10 cellular contexts compared by ENCODE assay signal in the genomic region with DNA sequence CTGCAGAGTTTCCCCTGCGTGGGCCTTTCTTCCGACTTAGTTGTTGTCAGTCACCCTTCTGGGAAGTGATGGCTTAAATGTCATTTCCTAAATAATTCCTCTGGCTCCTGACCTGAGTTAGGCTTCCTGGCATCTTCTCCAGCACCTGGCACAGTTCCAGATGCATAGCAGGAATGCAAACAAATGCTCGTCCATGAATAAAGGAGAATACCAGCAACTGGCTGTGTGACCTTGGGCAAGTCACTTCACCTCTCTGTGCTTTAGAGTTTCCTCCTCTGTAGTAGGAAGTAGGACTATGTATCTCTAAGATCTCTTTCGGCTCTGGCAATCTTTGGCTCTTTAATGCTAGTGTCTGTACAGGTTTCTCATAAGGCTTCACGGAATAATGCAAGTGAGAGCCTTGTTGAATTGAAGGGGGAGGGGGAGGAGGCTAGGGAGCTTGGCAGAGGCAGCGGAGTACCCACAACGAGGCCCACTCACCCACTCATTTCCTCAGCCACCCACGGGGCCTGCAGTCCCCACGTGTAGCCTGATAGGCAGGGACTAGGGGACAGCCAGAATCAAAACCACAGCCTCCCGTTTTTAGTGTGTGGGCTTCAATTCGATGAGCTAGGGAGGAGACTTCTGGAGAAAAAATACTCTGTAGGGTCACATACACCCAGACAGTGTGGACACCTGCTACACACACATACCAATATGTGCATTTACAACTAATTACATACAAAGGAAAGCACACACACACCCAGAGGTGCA. TPM values are rescaled to one million over a fixed set of nuclear protein-coding genes. Genes with fewer than 3 reads are reported as not detected.
DNase-seq lines count a peak whose midpoint lies in the region; ATAC-seq and TF ChIP-seq lines count a peak whose summit lies in the region.
"Had no signal": no experiment of that assay in that cellular context is flagged by ENCODE, and none has a peak within 500 bp of the region (broad histone marks: within the 10 kb centered on the region; RNA-seq: fewer than 3 reads in every experiment).

No MANE protein-coding gene starts in this region.

- H3K9me3 Mint-ChIP-seq in activated naive CD4-positive, alpha-beta T cell treated with anti-CD3 and anti-CD28 coated beads, Interleukin-2, amount 50 U/mL, for 24 hours = no peaks in the 10 kb centered on the region

- TF ChIP-seq CTCF in stomach (IDR thresholded peaks at IDR 0.05) (no peak), gastrocnemius medialis (IDR thresholded peaks at IDR 0.05 in 4 of 5, conservative IDR thresholded peaks at IDR 0.05 in 1 of 5) (no peak), tibial nerve (IDR thresholded peaks at IDR 0.05) (no peak)

- TF ChIP-seq EP300 in stomach (IDR thresholded peaks at IDR 0.05) (no peak), tibial nerve (IDR thresholded peaks at IDR 0.05) (no peak)

- H3K27me3 Mint-ChIP-seq in activated naive CD4-positive, alpha-beta T cell treated with anti-CD3 and anti-CD28 coated beads, Interleukin-2, amount 50 U/mL, for 24 hours = peaks cover 5% of the 10 kb centered on the region

- ATAC-seq in HG03558 (IDR thresholded peaks at IDR 0.05; ENCODE audit: extremely low read depth, unreplicated experiment) = peak; percentile 8
- ATAC-seq in gastrocnemius medialis = no peak

- no peaks in the 10 kb centered on the region for H3K36me3 ChIP-seq in stomach
- no peaks in the 10 kb centered on the region for H3K36me3 ChIP-seq in gastrocnemius medialis
- H3K36me3 ChIP-seq in tibial nerve = no peaks in the 10 kb centered on the region
- H3K36me3 ChIP-seq: lower lobe of right lung had no signal

- peak overlapping the region; percentile 71 for H3K27ac Mint-ChIP-seq in activated naive CD4-positive, alpha-beta T cell treated with anti-CD3 and anti-CD28 coated beads, Interleukin-2, amount 50 U/mL, for 24 hours

- TF ChIP-seq POLR2A in stomach (IDR thresholded peaks at IDR 0.05) (no peak), gastrocnemius medialis (IDR thresholded peaks at IDR 0.05) (no peak), tibial nerve (IDR thresholded peaks at IDR 0.05) (no peak)

- H3K4me3 Mint-ChIP-seq in activated naive CD4-positive, alpha-beta T cell treated with anti-CD3 and anti-CD28 coated beads, Interleukin-2, amount 50 U/mL, for 24 hours = peak overlapping the region; percentile 68

- in situ Hi-C loops in gastrocnemius medialis (cut with MboI; ENCODE audit: low sequenced_read_pairs in 4 of 4) = no loop called here

- H3K4me1 ChIP-seq in stomach (peaks cover 13 to 24% (median 19%) of the 10 kb centered on the region in 4 donors), gastrocnemius medialis (peaks cover 32 to 33% of the 10 kb centered on the region in 2 donors), tibial nerve (peaks cover 0 to 12% (median 0%) of the 10 kb centered on the region in 4 donors)

- H3K27me3 ChIP-seq in stomach (no peaks in the 10 kb centered on the region), gastrocnemius medialis (no peaks in the 10 kb centered on the region), tibial nerve (no peaks in the 10 kb centered on the region)

- H3K9me3 ChIP-seq in stomach (no peaks in the 10 kb centered on the region), gastrocnemius medialis (no peaks in the 10 kb centered on the region), tibial nerve (no peaks in the 10 kb centered on the region)
- H3K9me3 ChIP-seq: lower lobe of right lung had no signal

- intact Hi-C loops in stomach (cut with DNase I; ENCODE audit: low total_unique reads) (no loop called here), gastrocnemius medialis (cut with DNase I; ENCODE audit: low total_unique reads) (no loop called here)

- peak; percentile 63 for DNase-seq in stimulated activated CD4-positive, alpha-beta T cell treated with anti-CD3 and anti-CD28 coated beads, Interleukin-15, amount 100 ng/mL, for 24 hours
- no peak for DNase-seq in stimulated activated CD4-positive, alpha-beta T cell treated with anti-CD3 and anti-CD28 coated beads, Interleukin-2, amount 100 ng/mL, for 48 hours
- no peak for DNase-seq in stomach
- no peak for DNase-seq in NCI-H1092 treated with DMSO at 0.1 percent for 48 hours (lab: John Stamatoyannopoulos, UW)
- no peak for DNase-seq in gastrocnemius medialis
- DNase-seq in tibial nerve (ENCODE audit: low spot score in 2 of 2) = no peak
- DNase-seq: lower lobe of right lung had no signal

- H3K4me1 Mint-ChIP-seq in activated naive CD4-positive, alpha-beta T cell treated with anti-CD3 and anti-CD28 coated beads, Interleukin-2, amount 50 U/mL, for 24 hours = peaks cover 82% of the 10 kb centered on the region

- H3K27ac ChIP-seq in stomach = peak overlapping the region in 3 of 5 donors; percentile 17 to 66 (median 30)
- H3K27ac ChIP-seq in gastrocnemius medialis = no peak overlapping the region
- H3K27ac ChIP-seq in tibial nerve = no peak overlapping the region
- H3K27ac ChIP-seq: lower lobe of right lung, SK-N-MC had no signal

- WGBS in stomach, 5 donors = 44 to 57% (median 46%) methylated on average over 11 of the region's 11 CpGs
- 41 to 46% methylated on average over 11 of the region's 11 CpGs for WGBS in tibial nerve, 2 donors

- peaks cover 1% of the 10 kb centered on the region for H3K36me3 Mint-ChIP-seq in activated naive CD4-positive, alpha-beta T cell treated with anti-CD3 and anti-CD28 coated beads, Interleukin-2, amount 50 U/mL, for 24 hours

- H3K4me3 ChIP-seq in stomach (no peak overlapping the region), gastrocnemius medialis (no peak overlapping the region), tibial nerve (no peak overlapping the region)
- H3K4me3 ChIP-seq: lower lobe of right lung, SK-N-MC had no signal

RNA-seq across cellular contexts. Expression of a gene that starts 48.1 kb away (rescaled TPM):
- 10 to 100 TPM in 4 of 5 donors, 1 to 10 TPM in 1; 9.0 to 28.1 (median 14.7) TPM for total RNA-seq in stomach
- 1 to 10 TPM; 6.0 to 9.5 (median 8.3) TPM for polyA plus RNA-seq in stomach
- 10 to 100 TPM in 1 of 4 donors, 1 to 10 TPM in 3; 2.3 to 21.8 (median 6.4) TPM for total RNA-seq in gastrocnemius medialis
- 1 to 10 TPM in 3 of 4 donors, under 1 TPM in 1; 0.60 to 2.5 (median 1.2) TPM for total RNA-seq in tibial nerve

Comparison
In these comparisons a context has a peak if more than half of its experiments do, and no peak if none do; other contexts are left out.
1. H3K27ac ChIP-seq: peak in stomach (3 of 5); none in gastrocnemius medialis (0 of 4) and tibial nerve (0 of 4).